Comparison of ENCODE assay signal across 26 cellular contexts in genomic region chr7:147818338-147818737, GRCh38.
"Had no signal": no experiment of that assay in that cellular context is flagged by ENCODE, and none has a peak within 500 bp of the region (broad histone marks: within the 10 kb centered on the region; RNA-seq: fewer than 3 reads in every experiment).

No MANE protein-coding gene starts in this region.

- ATAC-seq: activated CD8-positive, alpha-beta T cell treated with anti-CD3 and anti-CD28 coated beads for 36 hours; activated naive CD4-positive, alpha-beta T cell treated with anti-CD3 and anti-CD28 coated beads, Interleukin-2, amount 50 U/mL, for 72 hours; body of pancreas had no signal

- H3K4me3 ChIP-seq: adrenal gland, body of pancreas, breast epithelium, Peyer's patch, SJSA1 had no signal

- H3K9me3 ChIP-seq: adrenal gland, breast epithelium, Peyer's patch, SJSA1, SK-N-SH had no signal

- H3K27ac ChIP-seq: adrenal gland, body of pancreas, breast epithelium, KMS-11, Peyer's patch, SJSA1, WERI-Rb-1 had no signal

- H3K9me2 ChIP-seq: SK-N-SH had no signal

- H3K4me1 ChIP-seq: adrenal gland, body of pancreas, breast epithelium, Peyer's patch, SJSA1 had no signal

- DNase-seq: activated CD4-positive, alpha-beta T cell treated with anti-CD3 and anti-CD28 coated beads, Interleukin-2, amount 10 ng/mL, durations not matched to agents 24 days and 14 days; activated CD4-positive, alpha-beta T cell treated with anti-CD3 and anti-CD28 coated beads, Interleukin-2, amount 50 U/mL, for 4 hours; activated CD4-positive, CD25-positive, alpha-beta regulatory T cell; activated CD8-positive, alpha-beta T cell treated with anti-CD3 and anti-CD28 coated beads for 36 hours; activated gamma-delta T cell treated with Interleukin-2 at 50 U/mL for 16 hours; activated naive CD4-positive, alpha-beta T cell treated with anti-CD3 and anti-CD28 coated beads for 36 hours; activated T-cell treated with anti-CD3 and anti-CD28 coated beads, Interleukin-2, amount 50 U/mL, for 24 hours; adrenal gland; body of pancreas; MM.1S; MV-4-11; NCI-H1092 treated with DMSO at 0.1 percent for 48 hours; NCI-H1694; NCI-H2029 treated with DMSO at 0.1 percent for 48 hours; NCI-H226; NCI-H446 treated with DMSO at 0.1 percent for 48 hours; NCI-H524; Peyer's patch; RPMI8226; SHP77 treated with DMSO at 0.1 percent for 48 hours; SK-N-SH; WERI-Rb-1 had no signal

- H3K4me2 ChIP-seq: KMS-11, SK-N-SH had no signal

- H3K36me3 ChIP-seq: adrenal gland, breast epithelium, Peyer's patch, SJSA1, WERI-Rb-1 had no signal

- H3K27me3 ChIP-seq: adrenal gland, body of pancreas, Peyer's patch, SJSA1 had no signal
